ENCODE assay signal across 15 cellular contexts in genomic region chrX:42107495-42108139, GRCh38.
DNase-seq lines count a peak whose midpoint lies in the region; ATAC-seq, FAIRE-seq and TF ChIP-seq lines count a peak whose summit lies in the region.
"Had no signal": no experiment of that assay in that cellular context is flagged by ENCODE, and none has a peak within 500 bp of the region (broad histone marks: within the 10 kb centered on the region; RNA-seq: fewer than 3 reads in every experiment).

No MANE protein-coding gene starts in this region.

- peak in 1 of 2 donors; percentile 3 for DNase-seq in activated naive CD4-positive, alpha-beta T cell treated with anti-CD3 and anti-CD28 coated beads, Interleukin-2, amount 50 U/mL, for 72 hours (ENCODE audit: low spot score in 2 of 2)
- DNase-seq in activated naive CD4-positive, alpha-beta T cell treated with anti-CD3 and anti-CD28 coated beads, Interleukin-2, amount 10 ng/mL, durations not matched to agents 7 days and 5 days = no peak
- DNase-seq in activated B cell treated with CpG ODN at 0.5 μM for 24 hours = no peak
- DNase-seq in stimulated activated naive B cell treated with anti-CD40 and anti-IgM and Interleukin-4, amounts not matched to agents 10 μg/mL and 1 μg/mL and 100 μg/mL, for 72 hours = no peak
- DNase-seq in frontal cortex (ENCODE audit: low spot score in 2 of 2) = no peak
- DNase-seq in AML-193 (lab: John Stamatoyannopoulos, UW) = no peak
- no peak for DNase-seq in pons (ENCODE audit: low spot score)
- DNase-seq: head of caudate nucleus, NCI-H1092, uterus had no signal

- peaks cover 0 to 10% of the 10 kb centered on the region in 2 donors for H3K36me3 Mint-ChIP-seq in activated naive CD4-positive, alpha-beta T cell treated with anti-CD3 and anti-CD28 coated beads, Interleukin-2, amount 50 U/mL, for 72 hours
- H3K36me3 Mint-ChIP-seq in activated naive CD4-positive, alpha-beta T cell treated with anti-CD3 and anti-CD28 coated beads, Interleukin-2, amount 10 ng/mL, durations not matched to agents 7 days and 5 days = peaks cover 7% of the 10 kb centered on the region
- H3K36me3 Mint-ChIP-seq in activated B cell treated with CpG ODN at 0.5 μM for 24 hours (ENCODE audit: low read depth) = no peaks in the 10 kb centered on the region
- no peaks in the 10 kb centered on the region for H3K36me3 Mint-ChIP-seq in stimulated activated naive B cell treated with anti-CD40 and anti-IgM and Interleukin-4, amounts not matched to agents 10 μg/mL and 1 μg/mL and 100 μg/mL, for 72 hours

- no peak for FAIRE-seq in frontal cortex (lab: Jason Lieb, UNC)
- FAIRE-seq: bronchial epithelial cell, endometrium, RCC 7860 had no signal

- peaks cover 44% of the 10 kb centered on the region for H3K4me1 Mint-ChIP-seq in activated naive CD4-positive, alpha-beta T cell treated with anti-CD3 and anti-CD28 coated beads, Interleukin-2, amount 10 ng/mL, durations not matched to agents 7 days and 5 days
- H3K4me1 Mint-ChIP-seq in activated B cell treated with CpG ODN at 0.5 μM for 24 hours = peaks cover 10% of the 10 kb centered on the region
- H3K4me1 Mint-ChIP-seq in stimulated activated naive B cell treated with anti-CD40 and anti-IgM and Interleukin-4, amounts not matched to agents 10 μg/mL and 1 μg/mL and 100 μg/mL, for 72 hours = peaks cover 6 to 7% of the 10 kb centered on the region in 2 donors

- CTCF ChIA-PET in activated naive CD4-positive, alpha-beta T cell treated with anti-CD3 and anti-CD28 coated beads, Interleukin-2, amount 10 ng/mL, durations not matched to agents 7 days and 5 days (lab: Charles Lee) = no interaction called here
- CTCF ChIA-PET in activated B cell treated with CpG ODN at 0.5 μM for 24 hours (lab: Charles Lee) = no interaction called here

- TF ChIP-seq CTCF in activated B cell treated with CpG ODN at 0.5 μM for 24 hours (IDR thresholded peaks at IDR 0.05) = no peak

- intact Hi-C loops in activated B cell treated with CpG ODN at 0.5 μM for 24 hours (cut with micrococcal nuclease) = no loop called here

- H3K4me3 Mint-ChIP-seq in activated naive CD4-positive, alpha-beta T cell treated with anti-CD3 and anti-CD28 coated beads, Interleukin-2, amount 10 ng/mL, durations not matched to agents 7 days and 5 days = no peak overlapping the region
- H3K4me3 Mint-ChIP-seq in activated B cell treated with CpG ODN at 0.5 μM for 24 hours = no peak overlapping the region
- H3K4me3 Mint-ChIP-seq in stimulated activated naive B cell treated with anti-CD40 and anti-IgM and Interleukin-4, amounts not matched to agents 10 μg/mL and 1 μg/mL and 100 μg/mL, for 72 hours = no peak overlapping the region

- no peaks in the 10 kb centered on the region for H3K27me3 Mint-ChIP-seq in activated naive CD4-positive, alpha-beta T cell treated with anti-CD3 and anti-CD28 coated beads, Interleukin-2, amount 10 ng/mL, durations not matched to agents 7 days and 5 days
- no peaks in the 10 kb centered on the region for H3K27me3 Mint-ChIP-seq in activated B cell treated with CpG ODN at 0.5 μM for 24 hours
- H3K27me3 Mint-ChIP-seq in stimulated activated naive B cell treated with anti-CD40 and anti-IgM and Interleukin-4, amounts not matched to agents 10 μg/mL and 1 μg/mL and 100 μg/mL, for 72 hours = peaks cover 0 to 16% of the 10 kb centered on the region in 2 donors

- peaks cover 0 to 4% of the 10 kb centered on the region in 2 donors for H3K9me3 Mint-ChIP-seq in activated naive CD4-positive, alpha-beta T cell treated with anti-CD3 and anti-CD28 coated beads, Interleukin-2, amount 50 U/mL, for 72 hours
- no peaks in the 10 kb centered on the region for H3K9me3 Mint-ChIP-seq in activated naive CD4-positive, alpha-beta T cell treated with anti-CD3 and anti-CD28 coated beads, Interleukin-2, amount 10 ng/mL, durations not matched to agents 7 days and 5 days
- H3K9me3 Mint-ChIP-seq in activated B cell treated with CpG ODN at 0.5 μM for 24 hours = no peaks in the 10 kb centered on the region
- H3K9me3 Mint-ChIP-seq in stimulated activated naive B cell treated with anti-CD40 and anti-IgM and Interleukin-4, amounts not matched to agents 10 μg/mL and 1 μg/mL and 100 μg/mL, for 72 hours = peaks cover 0 to 4% of the 10 kb centered on the region in 2 donors

- POLR2A ChIA-PET in activated B cell treated with CpG ODN at 0.5 μM for 24 hours (lab: Charles Lee) = no interaction called here

- peak; percentile 59 to 98 for ATAC-seq in activated naive CD4-positive, alpha-beta T cell treated with anti-CD3 and anti-CD28 coated beads, Interleukin-2, amount 50 U/mL, for 72 hours
- peak; percentile 62 for ATAC-seq in HG02763 (IDR thresholded peaks at IDR 0.05; ENCODE audit: unreplicated experiment)
- ATAC-seq in activated B cell treated with CpG ODN at 0.5 μM for 24 hours (ENCODE audit: low read depth) = no peak
- peak; percentile 68 to 81 for ATAC-seq in stimulated activated naive B cell treated with anti-CD40 and anti-IgM and Interleukin-4, amounts not matched to agents 10 μg/mL and 1 μg/mL and 100 μg/mL, for 72 hours (replicated peaks)
- ATAC-seq: HCT116 had no signal

- peak overlapping the region in 1 of 2 donors; percentile 65 for H3K27ac Mint-ChIP-seq in activated naive CD4-positive, alpha-beta T cell treated with anti-CD3 and anti-CD28 coated beads, Interleukin-2, amount 50 U/mL, for 72 hours
- no peak overlapping the region for H3K27ac Mint-ChIP-seq in activated naive CD4-positive, alpha-beta T cell treated with anti-CD3 and anti-CD28 coated beads, Interleukin-2, amount 10 ng/mL, durations not matched to agents 7 days and 5 days
- peak overlapping the region; percentile 50 for H3K27ac Mint-ChIP-seq in activated B cell treated with CpG ODN at 0.5 μM for 24 hours
- H3K27ac Mint-ChIP-seq in stimulated activated naive B cell treated with anti-CD40 and anti-IgM and Interleukin-4, amounts not matched to agents 10 μg/mL and 1 μg/mL and 100 μg/mL, for 72 hours = peak overlapping the region; percentile 31
